Comparison of ENCODE assay signal across 9 cellular contexts in the genomic region with DNA sequence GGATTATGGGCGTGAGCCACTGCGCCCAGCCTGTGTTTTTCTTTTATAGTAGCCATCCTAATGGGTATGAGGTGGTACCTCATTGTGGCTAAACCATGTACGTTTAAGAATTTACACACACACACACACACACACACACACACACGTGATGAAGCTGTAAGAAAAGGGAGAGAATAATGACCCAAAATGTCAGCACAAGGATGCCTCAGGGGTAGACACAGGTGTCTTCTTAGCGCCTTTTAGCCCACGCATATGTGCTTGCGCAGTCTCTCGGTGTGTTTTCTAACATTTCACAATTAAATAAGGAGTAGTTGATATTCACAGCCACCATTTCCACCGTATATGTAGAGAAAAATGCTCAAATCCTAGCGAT. TPM values are rescaled to one million over a fixed set of nuclear protein-coding genes. Genes with fewer than 3 reads are reported as not detected.
DNase-seq lines count a peak whose midpoint lies in the region; ATAC-seq and TF ChIP-seq lines count a peak whose summit lies in the region.
"Had no signal": no experiment of that assay in that cellular context is flagged by ENCODE, and none has a peak within 500 bp of the region (broad histone marks: within the 10 kb centered on the region; RNA-seq: fewer than 3 reads in every experiment).

No MANE protein-coding gene starts in this region.

- H3K9me3 ChIP-seq in skeletal muscle satellite cell (replicated peaks; ENCODE audit: low read length) = no peaks in the 10 kb centered on the region

- H3K27me3 ChIP-seq in skeletal muscle satellite cell (ENCODE audit: control insufficient read depth, insufficient read depth, low read length) = no peaks in the 10 kb centered on the region

- TF ChIP-seq CTCF in fibroblast of the aortic adventitia (IDR thresholded peaks at IDR 0.05; ENCODE audit: insufficient read depth, low read length) = no peak

- POLR2A ChIA-PET in T-cell (lab: Charles Lee) = no interaction called here

- no peaks in the 10 kb centered on the region for H3K27me3 Mint-ChIP-seq in T-cell

- peak overlapping the region; percentile 91 for H3K9ac ChIP-seq in skeletal muscle satellite cell (ENCODE audit: low read depth, low read length)

- H3K4me2 ChIP-seq in skeletal muscle satellite cell (ENCODE audit: low read length) = peak overlapping the region; percentile 99

- no peaks in the 10 kb centered on the region for H3K36me3 ChIP-seq in skeletal muscle satellite cell (ENCODE audit: insufficient read depth, low read length)

- H3K4me1 Mint-ChIP-seq in T-cell = peaks cover 56 to 68% (median 60%) of the 10 kb centered on the region in 3 donors

- H3K4me1 ChIP-seq in skeletal muscle satellite cell (ENCODE audit: control insufficient read depth, insufficient read depth, low read length) = peaks cover 31% of the 10 kb centered on the region

- H3K36me3 Mint-ChIP-seq in T-cell = no peaks in the 10 kb centered on the region

- DNase-seq in SIG-M5 treated with dmso at 0.1 percent for 504 hours (lab: John Stamatoyannopoulos, UW; ENCODE audit: unreplicated experiment) = peak; percentile 75
- DNase-seq in SIG-M5 (lab: John Stamatoyannopoulos, UW) = no peak
- DNase-seq in T-cell = peak in 1 of 34 experiments; percentile 16
- peak; percentile 26 for DNase-seq in fibroblast of the aortic adventitia (ENCODE audit: low read depth)
- DNase-seq in NCI-H526 treated with DMSO at 0.1 percent for 48 hours (lab: John Stamatoyannopoulos, UW) = no peak
- no peak for DNase-seq in AG08395 (ENCODE audit: low spot score)

- H3K9me3 Mint-ChIP-seq in T-cell = no peaks in the 10 kb centered on the region

- CTCF ChIA-PET in T-cell (lab: Charles Lee) = no interaction called here

- peak overlapping the region; percentile 92 to 94 for H3K27ac Mint-ChIP-seq in T-cell

- H3K4me3 Mint-ChIP-seq in T-cell = peak overlapping the region; percentile 81 to 90 (median 85)

- H3K4me3 ChIP-seq in fibroblast of the aortic adventitia (ENCODE audit: low read depth, low read length) = peak overlapping the region; percentile 82
- H3K4me3 ChIP-seq in skeletal muscle satellite cell (ENCODE audit: low read length) = peak overlapping the region; percentile 96

- ATAC-seq in T-cell (replicated peaks in 1 of 4) (peak in 1 of 4 experiments; percentile 1), HG03521 (IDR thresholded peaks at IDR 0.05; ENCODE audit: unreplicated experiment) (no peak)

RNA-seq across cellular contexts. Expression of a gene that starts 0.8 kb away (rescaled TPM):
- total RNA-seq in T-cell = 100 to 1,000 TPM; 125 to 200 (median 162) TPM
- 96.8 and 114 TPM in 2 replicates for total RNA-seq in fibroblast of the aortic adventitia (ENCODE audit: low replicate concordance)
- total RNA-seq in skeletal muscle satellite cell (2012; rRNA removed) = 154 and 193 TPM in 2 replicates

RNA-seq across cellular contexts. Expression of a gene that starts 13.4 kb away (rescaled TPM):
- total RNA-seq in T-cell = 1 to 10 TPM in 1 of 5 donors, under 1 TPM in 3, not detected in 1; 0.10 to 1.2 (median 0.47) TPM
- not detected in 2 replicates for total RNA-seq in fibroblast of the aortic adventitia (ENCODE audit: low replicate concordance)
- total RNA-seq in skeletal muscle satellite cell (2012; rRNA removed) = 0.22 TPM in 1 of 2 replicates, not detected in the other
- total RNA-seq: Daoy had no signal

RNA-seq across cellular contexts. Expression of a gene that starts 37.4 kb away (rescaled TPM):
- not detected for total RNA-seq in T-cell
- not detected in 2 replicates for total RNA-seq in fibroblast of the aortic adventitia (ENCODE audit: low replicate concordance)
- total RNA-seq in skeletal muscle satellite cell (2012; rRNA removed) = not detected in 2 replicates
- total RNA-seq: Daoy had no signal

RNA-seq across cellular contexts. Expression of a gene that starts 40.1 kb away (rescaled TPM):
- total RNA-seq in T-cell = 10 to 100 TPM; 58.8 to 72.1 (median 60.8) TPM
- 9.4 and 17.7 TPM in 2 replicates for total RNA-seq in fibroblast of the aortic adventitia (ENCODE audit: low replicate concordance)
- total RNA-seq in skeletal muscle satellite cell (2012; rRNA removed) = 5.1 and 8.5 TPM in 2 replicates

RNA-seq across cellular contexts. Expression of a gene that starts 54.4 kb away (rescaled TPM):
- total RNA-seq in T-cell = 1 to 10 TPM; 1.2 to 8.6 (median 3.6) TPM
- total RNA-seq in fibroblast of the aortic adventitia (ENCODE audit: low replicate concordance) = 0.08 TPM in 1 of 2 replicates, not detected in the other
- not detected in 2 replicates for total RNA-seq in skeletal muscle satellite cell (2012; rRNA removed)

Comparison
In these comparisons a context has a peak if more than half of its experiments do, and no peak if none do; other contexts are left out.
1. DNase-seq: peak in SIG-M5 treated with dmso at 0.1 percent for 504 hours (single experiment) and fibroblast of the aortic adventitia (single experiment); none in SIG-M5 (single experiment), NCI-H526 treated with DMSO at 0.1 percent for 48 hours (single experiment) and AG08395 (single experiment).